In genomic region chr1:109985251-109986053, GRCh38 we compare ENCODE assay signal across 8 cellular contexts. TPM values are rescaled to one million over a fixed set of nuclear protein-coding genes. Genes with fewer than 3 reads are reported as not detected.
DNase-seq lines count a peak whose midpoint lies in the region; ATAC-seq and TF ChIP-seq lines count a peak whose summit lies in the region.

No MANE protein-coding gene starts in this region.

- H3K36me3 ChIP-seq in ascending aorta (no peaks in the 10 kb centered on the region), liver (ENCODE audit: control insufficient read depth in 4 of 4, insufficient read depth in 3 of 4, low read depth in 1 of 4, low read length in 3 of 4) (no peaks in the 10 kb centered on the region), tibial nerve (no peaks in the 10 kb centered on the region)

- H3K9me3 ChIP-seq in ascending aorta: no peaks in the 10 kb centered on the region
- H3K9me3 ChIP-seq in liver (ENCODE audit: control insufficient read depth in 4 of 4, low read length in 3 of 4): no peaks in the 10 kb centered on the region
- H3K9me3 ChIP-seq in tibial nerve: no peaks in the 10 kb centered on the region

- no peak for TF ChIP-seq EP300 in tibial nerve (IDR thresholded peaks at IDR 0.05)

- no peak for TF ChIP-seq POLR2A in tibial nerve (IDR thresholded peaks at IDR 0.05)

- H3K4me1 ChIP-seq in ascending aorta (peaks cover 10 to 12% of the 10 kb centered on the region in 2 donors), liver (ENCODE audit: control insufficient read depth in 4 of 4, insufficient read depth in 4 of 4, low read length in 3 of 4) (peaks cover 5 to 73% (median 65%) of the 10 kb centered on the region in 4 donors), tibial nerve (peaks cover 0 to 82% (median 21%) of the 10 kb centered on the region in 4 donors)

- TF ChIP-seq CTCF in ascending aorta (IDR thresholded peaks at IDR 0.05) (no peak), liver (IDR thresholded peaks at IDR 0.05; ENCODE audit: low read depth, low read length, missing input control) (no peak), tibial nerve (IDR thresholded peaks at IDR 0.05) (no peak)

- H3K27me3 ChIP-seq in ascending aorta: no peaks in the 10 kb centered on the region
- H3K27me3 ChIP-seq in liver (ENCODE audit: control insufficient read depth in 4 of 4, insufficient read depth in 4 of 4, low read length in 3 of 4): no peaks in the 10 kb centered on the region
- no peaks in the 10 kb centered on the region for H3K27me3 ChIP-seq in tibial nerve

- H3K4me3 ChIP-seq in ascending aorta (peak overlapping the region; percentile 77 to 81), liver (ENCODE audit: low read depth in 1 of 3, low read length in 3 of 3) (peak overlapping the region; percentile 78 to 89 (median 89)), tibial nerve (peak overlapping the region; percentile 74 to 90 (median 84))

- intact Hi-C loops in ascending aorta (cut with DNase I): loop anchor here (2.0 kb wide), 2 partner anchors 75 to 437 kb away; partner anchors contain the start of genes CSF1 and GNAI3

- peak overlapping the region; percentile 97 to 98 for H3K27ac ChIP-seq in ascending aorta
- H3K27ac ChIP-seq in liver (ENCODE audit: low read depth in 1 of 2, low read length in 2 of 2): peak overlapping the region; percentile 91 to 98
- H3K27ac ChIP-seq in tibial nerve: peak overlapping the region; percentile 98 to 100 (median 98)

- TF ChIP-seq RAD21 in liver (IDR thresholded peaks at IDR 0.05): no peak

- ATAC-seq in GM19035 (IDR thresholded peaks at IDR 0.05; ENCODE audit: unreplicated experiment) (no peak), GM18867 (IDR thresholded peaks at IDR 0.05; ENCODE audit: unreplicated experiment) (no peak)

- peak; percentile 28 for DNase-seq in stimulated activated CD4-positive, alpha-beta T cell treated with anti-CD3 and anti-CD28 coated beads, Interleukin-4, amount 100 ng/mL, for 24 hours
- no peak for DNase-seq in stimulated activated CD4-positive, alpha-beta T cell treated with anti-CD3 and anti-CD28 coated beads, Interleukin-4, amount 100 ng/mL, for 1 hour
- DNase-seq in ascending aorta (ENCODE audit: low spot score in 2 of 2): no peak
- DNase-seq in tibial nerve (ENCODE audit: low spot score in 2 of 2): no peak
- no peak for DNase-seq in cortex of kidney (lab: John Stamatoyannopoulos, UW)

- WGBS in liver: 9% methylated on average over 22 of the region's 22 CpGs
- 8% methylated on average over 22 of the region's 22 CpGs for WGBS in tibial nerve, 2 donors

- peak overlapping the region; percentile 88 to 91 for H3K9ac ChIP-seq in liver (ENCODE audit: low read depth in 1 of 2, low read length in 2 of 2)

TF ChIP-seq in liver, 16 proteins besides CTCF, POLR2A, EP300 and RAD21:
- TF ChIP-seq SP1 (IDR thresholded peaks at IDR 0.05) (no peak), NR2F2 (IDR thresholded peaks at IDR 0.05) (peak; percentile 17), HNF4G (IDR thresholded peaks at IDR 0.05) (no peak), HNF4A (conservative IDR thresholded peaks at IDR 0.05) (peak in 1 of 2 donors; percentile 35)

RNA-seq across cellular contexts. Expression of gene AHCYL1, which starts 0.9 kb away (rescaled TPM):
- total RNA-seq in ascending aorta: 49.1 TPM
- total RNA-seq in liver: 10 to 100 TPM; 27.1 to 40.7 TPM
- polyA plus RNA-seq in liver: 10 to 100 TPM; 24.9 to 33.5 TPM
- 10 to 100 TPM; 45.4 to 76.3 (median 55.6) TPM for total RNA-seq in tibial nerve

RNA-seq across cellular contexts. Expression of gene STRIP1, which starts 49.0 kb away (rescaled TPM):
- total RNA-seq in ascending aorta (20.0 TPM), liver (10 to 100 TPM; 20.5 to 22.8 TPM), tibial nerve (10 to 100 TPM; 37.7 to 43.5 (median 39.7) TPM)
- polyA plus RNA-seq in liver: 1 to 10 TPM; 5.8 to 6.0 TPM
